Comparison of ENCODE assay signal across 30 cellular contexts in genomic region chr6:56865081-56865875, GRCh38.
DNase-seq lines count a peak whose midpoint lies in the region; ATAC-seq, FAIRE-seq and TF ChIP-seq lines count a peak whose summit lies in the region.
"Had no signal": no experiment of that assay in that cellular context is flagged by ENCODE, and none has a peak within 500 bp of the region (broad histone marks: within the 10 kb centered on the region; RNA-seq: fewer than 3 reads in every experiment).

No MANE protein-coding gene starts in this region.

- no peak overlapping the region for H3K4me3 Mint-ChIP-seq in neural crest cell
- H3K4me3 Mint-ChIP-seq in progenitor cell of endocrine pancreas (ENCODE audit: low read depth): no peak overlapping the region
- H3K4me3 Mint-ChIP-seq: activated CD4-positive, alpha-beta memory T cell treated with anti-CD3 and anti-CD28 coated beads for 36 hours; activated naive CD4-positive, alpha-beta T cell treated with anti-CD3 and anti-CD28 coated beads for 36 hours; activated T-helper 1 cell treated with anti-CD3 and anti-CD28 coated beads, Interleukin-12 subunit alpha, Interleukin-12 subunit beta, Interleukin-2, Interleukin-4 antibody, amounts not matched to agents 30 ng/mL and 10 ng/mL and 1 ng/mL, durations not matched to agents 14 hours and 24 hours and 36 hours; T-helper 1 cell treated with Interleukin-12 subunit alpha and Interleukin-12 subunit beta and Interleukin-4 antibody, amounts not matched to agents 30 μg/mL and 1 μg/mL, for 36 hours had no signal

- no peak for TF ChIP-seq CTCF in epithelial cell of esophagus (IDR thresholded peaks at IDR 0.05; ENCODE audit: insufficient read depth, low read depth, low read length, missing control alignments)
- TF ChIP-seq CTCF in neural crest cell (conservative IDR thresholded peaks at IDR 0.05): no peak
- no peak for TF ChIP-seq CTCF in progenitor cell of endocrine pancreas (IDR thresholded peaks at IDR 0.05; ENCODE audit: unreplicated experiment)

- ATAC-seq in GM18498 (IDR thresholded peaks at IDR 0.05; ENCODE audit: unreplicated experiment): no peak
- no peak for ATAC-seq in GM21529 (IDR thresholded peaks at IDR 0.05; ENCODE audit: unreplicated experiment)
- ATAC-seq: activated CD4-positive, CD25-positive, alpha-beta regulatory T cell treated with anti-CD3 and anti-CD28 coated beads, Interleukin-2, amount 50 U/mL, for 24 hours had no signal

- H3K4me1 Mint-ChIP-seq in neural crest cell (peaks cover 8% of the 10 kb centered on the region), progenitor cell of endocrine pancreas (ENCODE audit: low read depth) (peaks cover 11% of the 10 kb centered on the region)

- H3K27ac Mint-ChIP-seq in neural crest cell (ENCODE audit: unreplicated experiment) (peak overlapping the region; percentile 53), progenitor cell of endocrine pancreas (no peak overlapping the region)
- H3K27ac Mint-ChIP-seq: activated CD4-positive, alpha-beta memory T cell treated with anti-CD3 and anti-CD28 coated beads for 36 hours; activated naive CD4-positive, alpha-beta T cell treated with anti-CD3 and anti-CD28 coated beads for 36 hours; activated T-helper 1 cell treated with anti-CD3 and anti-CD28 coated beads, Interleukin-12 subunit alpha, Interleukin-12 subunit beta, Interleukin-2, Interleukin-4 antibody, amounts not matched to agents 30 ng/mL and 10 ng/mL and 1 ng/mL, durations not matched to agents 14 hours and 24 hours and 36 hours; T-helper 1 cell treated with Interleukin-12 subunit alpha and Interleukin-12 subunit beta and Interleukin-4 antibody, amounts not matched to agents 30 μg/mL and 1 μg/mL, for 36 hours had no signal

- peak; percentile 5 for FAIRE-seq in GM12891 (lab: Jason Lieb, UNC)
- FAIRE-seq: TTC549 had no signal

- no peaks in the 10 kb centered on the region for H3K9me3 Mint-ChIP-seq in neural crest cell
- no peaks in the 10 kb centered on the region for H3K9me3 Mint-ChIP-seq in progenitor cell of endocrine pancreas (ENCODE audit: low read depth)
- H3K9me3 Mint-ChIP-seq: activated CD4-positive, alpha-beta memory T cell treated with anti-CD3 and anti-CD28 coated beads for 36 hours; activated naive CD4-positive, alpha-beta T cell treated with anti-CD3 and anti-CD28 coated beads for 36 hours; activated T-helper 1 cell treated with anti-CD3 and anti-CD28 coated beads, Interleukin-12 subunit alpha, Interleukin-12 subunit beta, Interleukin-2, Interleukin-4 antibody, amounts not matched to agents 30 ng/mL and 10 ng/mL and 1 ng/mL, durations not matched to agents 14 hours and 24 hours and 36 hours; T-helper 1 cell treated with Interleukin-12 subunit alpha and Interleukin-12 subunit beta and Interleukin-4 antibody, amounts not matched to agents 30 μg/mL and 1 μg/mL, for 36 hours had no signal

- H3K27me3 Mint-ChIP-seq in neural crest cell (ENCODE audit: low read depth) (no peaks in the 10 kb centered on the region), progenitor cell of endocrine pancreas (peaks cover 22% of the 10 kb centered on the region)

- H3K4me3 ChIP-seq in epithelial cell of esophagus (ENCODE audit: low read length): no peak overlapping the region
- H3K4me3 ChIP-seq: BLaER1, heart right ventricle, SK-N-MC, skin epidermis, stomach, thyroid gland had no signal

- DNase-seq in GM12891 (ENCODE audit: insufficient read length, low spot score) (no peak), NCI-H69 (lab: John Stamatoyannopoulos, UW) (peak; percentile 55), epithelial cell of esophagus (ENCODE audit: low read depth) (peak; percentile 53), neural crest cell (ENCODE audit: low read depth, low spot score) (no peak), progenitor cell of endocrine pancreas (ENCODE audit: low spot score, unreplicated experiment) (no peak), NCI-H526 (lab: John Stamatoyannopoulos, UW) (no peak)
- DNase-seq: activated CD4-positive, alpha-beta memory T cell treated with anti-CD3 and anti-CD28 coated beads for 36 hours; activated CD8-positive, alpha-beta memory T cell treated with anti-CD3 and anti-CD28 coated beads, Interleukin-2, amount 50 U/mL, for 4 hours; activated naive CD4-positive, alpha-beta T cell treated with anti-CD3 and anti-CD28 coated beads for 36 hours; amniotic stem cell; effector memory CD4-positive, alpha-beta T cell; erythroblast; heart right ventricle; NCI-H1105; NCI-H1930; NCI-H226; NCI-H774; occipital lobe; stimulated activated CD8-positive, alpha-beta memory T cell treated with anti-CD3 and anti-CD28 coated beads, Interleukin-4, amount 100 ng/mL, for 48 hours; stomach; thyroid gland had no signal

- TF ChIP-seq POLR2A in GM12891 (IDR thresholded peaks at IDR 0.05; ENCODE audit: low read depth, low read length): no peak

- no peaks in the 10 kb centered on the region for H3K36me3 Mint-ChIP-seq in neural crest cell (ENCODE audit: low read depth)
- no peaks in the 10 kb centered on the region for H3K36me3 Mint-ChIP-seq in progenitor cell of endocrine pancreas (ENCODE audit: insufficient read depth)
- H3K36me3 Mint-ChIP-seq: activated CD4-positive, alpha-beta memory T cell treated with anti-CD3 and anti-CD28 coated beads for 36 hours had no signal

TF ChIP-seq in GM12891, 5 proteins besides CTCF, POLR2A, EP300 and RAD21:
- TF ChIP-seq TAF1 (IDR thresholded peaks at IDR 0.05; ENCODE audit: low read depth, low read length) (no peak), POLR2AphosphoS5 (IDR thresholded peaks at IDR 0.05; ENCODE audit: low read depth, low read length) (no peak), POU2F2 (IDR thresholded peaks at IDR 0.05; ENCODE audit: low read depth, low read length) (no peak), SPI1 (IDR thresholded peaks at IDR 0.05; ENCODE audit: low read depth, low read length) (no peak), PAX5 (IDR thresholded peaks at IDR 0.05; ENCODE audit: insufficient read depth, low read length, severe bottlenecking) (no peak)

Comparison
In these comparisons a context has a peak if more than half of its experiments do, and no peak if none do; other contexts are left out.
1. DNase-seq: peak in NCI-H69 (single experiment) and epithelial cell of esophagus (single experiment); none in GM12891 (single experiment), neural crest cell (single experiment), progenitor cell of endocrine pancreas (single experiment) and NCI-H526 (0 of 2).